ENCODE assay signal across 28 cellular contexts in the genomic region with DNA sequence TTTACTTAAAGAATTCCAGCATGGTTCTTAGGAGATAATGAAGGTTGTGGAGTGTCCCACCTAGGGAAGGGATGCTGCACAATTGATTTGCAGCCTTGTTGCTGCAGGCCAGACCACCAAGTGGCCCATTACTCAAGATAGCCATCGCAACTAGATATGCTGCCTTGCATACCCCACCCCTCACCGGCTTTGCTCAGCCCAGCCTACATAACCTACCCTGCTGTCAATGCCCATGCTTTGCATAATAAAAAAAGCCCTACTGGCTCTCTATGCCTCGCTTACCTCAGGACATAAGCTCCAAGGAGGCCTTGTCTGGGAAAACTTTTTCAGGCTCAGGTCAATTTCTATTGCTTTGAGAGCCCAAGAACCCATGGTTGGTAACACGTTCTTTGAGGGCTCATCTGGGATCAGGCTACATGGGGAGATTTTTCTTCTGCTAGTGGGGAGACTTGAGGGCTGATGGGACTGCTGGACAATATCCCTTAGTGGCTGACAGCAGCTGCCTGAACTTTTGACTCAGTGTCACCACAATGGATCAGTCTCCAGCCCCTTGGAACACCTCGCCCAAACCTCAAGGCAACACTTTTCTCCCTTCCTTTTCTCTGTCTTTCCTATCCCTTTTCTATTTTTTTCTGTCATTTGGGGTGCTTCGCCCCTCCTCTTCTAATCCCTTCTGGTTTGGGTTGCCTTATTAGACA. TPM values are rescaled to one million over a fixed set of nuclear protein-coding genes. Genes with fewer than 3 reads are reported as not detected.
A peak's percentile ranks its signal among the peaks of the same experiment; 100 is the strongest.
DNase-seq lines count a peak whose midpoint lies in the region; ATAC-seq and TF ChIP-seq lines count a peak whose summit lies in the region.
"Had no signal": no experiment of that assay in that cellular context is flagged by ENCODE, and none has a peak within 500 bp of the region (broad histone marks: within the 10 kb centered on the region; RNA-seq: fewer than 3 reads in every experiment).

No MANE protein-coding gene starts in this region.

- no peak overlapping the region for H3K4me3 ChIP-seq in coronary artery
- no peak overlapping the region for H3K4me3 ChIP-seq in mesendoderm (ENCODE audit: low read length)
- no peak overlapping the region for H3K4me3 ChIP-seq in dorsolateral prefrontal cortex
- H3K4me3 ChIP-seq: lung, MG63, mucosa of descending colon had no signal

- no peaks in the 10 kb centered on the region for H3K79me2 ChIP-seq in mesendoderm (ENCODE audit: control insufficient read depth, insufficient read depth, low read length)

- no peak overlapping the region for H3K27ac ChIP-seq in coronary artery
- H3K27ac ChIP-seq in mesendoderm (ENCODE audit: low read depth, low read length) = no peak overlapping the region
- H3K27ac ChIP-seq in dorsolateral prefrontal cortex = peak overlapping the region in 1 of 59 donors; percentile 29
- H3K27ac ChIP-seq: foreskin keratinocyte had no signal

- no peak overlapping the region for H3K23ac ChIP-seq in mesendoderm (ENCODE audit: low read length)

- no peak overlapping the region for H2BK15ac ChIP-seq in mesendoderm (replicated peaks; ENCODE audit: low read depth)

- ATAC-seq in left cardiac atrium = no peak
- ATAC-seq in HG03039 (IDR thresholded peaks at IDR 0.05; ENCODE audit: unreplicated experiment) = no peak
- ATAC-seq: effector memory CD8-positive, alpha-beta T cell; foreskin keratinocyte; mucosa of descending colon; Panc1; stimulated activated naive B cell treated with anti-CD40 and anti-IgM and Interleukin-4, amounts not matched to agents 10 μg/mL and 1 μg/mL and 100 μg/mL, for 72 hours had no signal

- no peak overlapping the region for H2BK5ac ChIP-seq in mesendoderm (ENCODE audit: low read length)

- peak overlapping the region; percentile 44 for H3K18ac ChIP-seq in mesendoderm (ENCODE audit: low read length)

- peak; percentile 7 for DNase-seq in cardiac septum (ENCODE audit: low spot score)
- no peak for DNase-seq in left cardiac atrium
- peak; percentile 5 for DNase-seq in coronary artery (ENCODE audit: low spot score)
- no peak for DNase-seq in mesendoderm
- no peak for DNase-seq in dorsolateral prefrontal cortex
- no peak for DNase-seq in NCI-H524 (lab: John Stamatoyannopoulos, UW)
- no peak for DNase-seq in AG08395 (ENCODE audit: low spot score)
- DNase-seq: activated CD4-positive, alpha-beta T cell treated with anti-CD3 and anti-CD28 coated beads for 48 hours; activated CD8-positive, alpha-beta memory T cell treated with anti-CD3 and anti-CD28 coated beads for 24 hours; activated T-cell treated with anti-CD3 and anti-CD28 coated beads for 4 hours; amniotic stem cell; DMS79 treated with DMSO at 0.1 percent for 48 hours; effector memory CD8-positive, alpha-beta T cell; erythroblast; foreskin keratinocyte; KG1; mucosa of descending colon; NCI-H1105 treated with DMSO at 0.1 percent for 48 hours; NCI-H187 treated with DMSO at 0.1 percent for 48 hours; NCI-H524 treated with DMSO at 0.1 percent for 48 hours; SHP77; stimulated activated naive B cell treated with anti-CD40 and anti-IgM and Interleukin-4, amounts not matched to agents 10 μg/mL and 1 μg/mL and 100 μg/mL, for 72 hours; substantia nigra; SW 1271 had no signal

- H3K4me2 ChIP-seq in mesendoderm (ENCODE audit: low read length) = no peak overlapping the region

- no peak overlapping the region for H2AK5ac ChIP-seq in mesendoderm (ENCODE audit: low read length)

- H3K9ac ChIP-seq in mesendoderm (ENCODE audit: low read length) = no peak overlapping the region

- no peak overlapping the region for H4K5ac ChIP-seq in mesendoderm (ENCODE audit: low read length)

- no peaks in the 10 kb centered on the region for H3K79me1 ChIP-seq in mesendoderm (ENCODE audit: low read length)

- no peak overlapping the region for H3K4ac ChIP-seq in mesendoderm (ENCODE audit: low read depth, low read length)

- no peak overlapping the region for H2BK120ac ChIP-seq in mesendoderm (ENCODE audit: low read depth, low read length)

- no peaks in the 10 kb centered on the region for H3K27me3 ChIP-seq in mesendoderm (ENCODE audit: insufficient read depth, low read length, poor library complexity)
- peaks cover 0 to 3% (median 0%) of the 10 kb centered on the region in 45 donors for H3K27me3 ChIP-seq in dorsolateral prefrontal cortex
- H3K27me3 ChIP-seq: foreskin keratinocyte, MG63 had no signal

- peak overlapping the region; percentile 2 for H3K56ac ChIP-seq in mesendoderm (ENCODE audit: low read length)

- no peaks in the 10 kb centered on the region for H3K36me3 ChIP-seq in mesendoderm (ENCODE audit: control insufficient read depth, insufficient read depth, low read length)
- H3K36me3 ChIP-seq: MG63 had no signal

- intact Hi-C loops in cardiac septum (cut with DNase I) = no loop called here
- intact Hi-C loops in left cardiac atrium (cut with DNase I) = no loop called here
- intact Hi-C loops in dorsolateral prefrontal cortex (cut with DNase I) = no loop called here

- H3K4me1 ChIP-seq in mesendoderm (ENCODE audit: control insufficient read depth, low read depth, low read length) = peaks cover 10% of the 10 kb centered on the region
- H3K4me1 ChIP-seq: foreskin keratinocyte had no signal

- TF ChIP-seq CTCF in coronary artery (IDR thresholded peaks at IDR 0.05) = no peak
- TF ChIP-seq CTCF in dorsolateral prefrontal cortex (IDR thresholded peaks at IDR 0.05 in 54 of 56, conservative IDR thresholded peaks at IDR 0.05 in 2 of 56; ENCODE audit: low read depth in 1 of 56, partially characterized antibody in 56 of 56) = no peak

- no peak overlapping the region for H4K8ac ChIP-seq in mesendoderm (ENCODE audit: low read depth, low read length)

- no CpG with 5 or more reads among the region's 6 CpGs for WGBS in mesendoderm (ENCODE audit: extremely low coverage, insufficient coverage, low lambda C conversion rate)

RNA-seq across cellular contexts. Expression of gene SCPEP1, which starts 38.3 kb away (rescaled TPM):
- 45.6 TPM for total RNA-seq in cardiac septum
- 10 to 100 TPM; 46.2 to 52.1 TPM for total RNA-seq in left cardiac atrium
- 18.8 TPM for polyA plus RNA-seq in mesendoderm (2013, experiment 1 of 2)
- 18.8 TPM for polyA plus RNA-seq in mesendoderm (2013, experiment 2 of 2)
- 100 to 1,000 TPM in 4 of 120 experiments, 10 to 100 TPM in 116; 26.5 to 108 (median 65.4) TPM for total RNA-seq in dorsolateral prefrontal cortex

RNA-seq across cellular contexts. Expression of gene COIL, which starts 55.4 kb away (rescaled TPM):
- total RNA-seq in cardiac septum (7.0 TPM), left cardiac atrium (1 to 10 TPM; 9.2 to 9.4 TPM), dorsolateral prefrontal cortex (10 to 100 TPM in 116 of 120 experiments, 1 to 10 TPM in 4; 7.0 to 17.4 (median 13.3) TPM)
- polyA plus RNA-seq in mesendoderm (2013, experiment 1 of 2) = 23.6 TPM
- polyA plus RNA-seq in mesendoderm (2013, experiment 2 of 2) = 23.2 TPM

Comparison
In these comparisons a context has a peak if more than half of its experiments do, and no peak if none do; other contexts are left out.
1. DNase-seq: peak in cardiac septum (single experiment) and coronary artery (single experiment); none in left cardiac atrium (single experiment), mesendoderm (single experiment), dorsolateral prefrontal cortex (0 of 10), NCI-H524 (0 of 2) and AG08395 (single experiment).